ENCODE assay signal across 1 cellular context in genomic region chr17:38883592-38884526, GRCh38.
A peak's percentile ranks its signal among the peaks of the same experiment; 100 is the strongest.
TF ChIP-seq lines count a peak whose summit lies in the region.

No MANE protein-coding gene starts in this region.

TF ChIP-seq in GM12878, 131 proteins besides CTCF, POLR2A, EP300 and RAD21:
- peak; percentile 59; the same call in 1 of the 2 replicates for TF ChIP-seq ZNF384 (IDR thresholded peaks at IDR 0.05; ENCODE audit: borderline replicate concordance, low read depth, low read length)
- TF ChIP-seq SPI1 (IDR thresholded peaks at IDR 0.05; ENCODE audit: borderline replicate concordance, insufficient read depth, low read depth, low read length): 0 out of 2 replicates have a peak, but pooled peaks have one; percentile 9
- TF ChIP-seq EED (IDR thresholded peaks at IDR 0.05; ENCODE audit: low read depth): peak; percentile 37; the same call in 1 of the 2 replicates
- no peak for TF ChIP-seq HDGF (IDR thresholded peaks at IDR 0.05)
- TF ChIP-seq RUNX3 (IDR thresholded peaks at IDR 0.05; ENCODE audit: low read length): peak; percentile 52
- no peak for TF ChIP-seq PRDM15 (CRISPR knock-in tag; IDR thresholded peaks at IDR 0.05)
